Comparison of ENCODE assay signal across 8 cellular contexts in the genomic region with DNA sequence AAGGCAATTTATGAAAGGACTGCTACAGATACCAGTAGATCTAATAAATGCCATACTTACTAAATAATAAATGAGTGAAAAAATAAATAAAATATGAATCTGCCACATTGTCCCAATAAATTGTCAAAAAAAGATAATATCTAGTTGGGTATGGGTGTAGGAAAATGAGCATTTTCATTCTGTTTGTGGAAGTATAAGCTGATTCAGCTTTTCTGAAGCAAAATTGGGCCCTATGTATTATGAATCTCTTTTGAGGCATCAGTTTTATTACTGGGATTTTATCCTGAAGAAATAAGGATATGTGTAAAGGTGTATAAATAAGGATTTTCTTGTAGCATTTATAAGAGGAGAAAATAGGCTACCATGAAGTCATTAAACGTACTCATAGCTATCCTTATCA.
"Had no signal": no experiment of that assay in that cellular context is flagged by ENCODE, and none has a peak within 500 bp of the region (broad histone marks: within the 10 kb centered on the region; RNA-seq: fewer than 3 reads in every experiment).

No MANE protein-coding gene starts in this region.

- ATAC-seq: GM23338 had no signal

- H3K4me2 ChIP-seq: GM23338, KMS-11 had no signal

- H2AFZ ChIP-seq: GM23338 had no signal

- FAIRE-seq: H1, HTR-8/SVneo had no signal

- H3K4me3 ChIP-seq: GM23338 had no signal

- H3K9ac ChIP-seq: KMS-11 had no signal

- DNase-seq: H9, HCEC 1CT, Karpas-422, KBM-7 had no signal

- H3K27ac ChIP-seq: KMS-11 had no signal
